8 cellular contexts compared by ENCODE assay signal in the genomic region with DNA sequence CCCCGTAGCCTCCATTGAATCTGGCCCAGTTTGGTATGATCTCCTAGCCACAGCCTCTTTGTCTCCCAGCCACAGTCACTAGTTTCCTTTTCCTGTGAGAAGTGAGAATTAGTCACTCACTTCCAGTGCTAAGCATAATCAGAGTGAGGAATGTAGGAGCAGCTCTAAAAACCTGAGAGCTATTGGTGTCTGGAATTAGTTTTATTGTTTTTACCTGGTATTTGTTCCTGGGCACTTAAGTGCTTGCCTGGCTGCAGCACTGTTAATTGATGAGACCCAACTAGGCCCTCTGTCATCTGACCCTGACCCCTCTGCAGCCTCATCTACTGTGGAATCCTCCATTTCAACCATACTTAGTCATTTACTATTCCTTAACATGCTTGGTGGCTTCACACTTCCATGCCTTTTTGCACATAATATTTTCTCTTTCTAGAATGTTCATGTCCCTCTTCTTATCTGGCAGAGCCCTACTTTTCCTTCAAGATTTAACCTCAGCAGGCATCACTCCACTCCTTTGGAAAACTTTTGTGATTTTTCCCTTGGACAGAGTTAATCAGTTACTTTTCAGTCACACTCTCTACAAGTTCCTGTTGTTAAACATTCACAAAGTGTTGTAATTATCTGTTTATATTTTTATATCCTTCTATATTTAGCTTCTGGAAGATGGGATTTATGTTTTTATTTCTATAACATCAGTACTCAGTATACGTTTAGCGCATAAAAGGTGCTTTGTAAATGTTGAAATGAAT. TPM values are rescaled to one million over a fixed set of nuclear protein-coding genes. Genes with fewer than 3 reads are reported as not detected.
A peak's percentile ranks its signal among the peaks of the same experiment; 100 is the strongest.
DNase-seq lines count a peak whose midpoint lies in the region; ATAC-seq and TF ChIP-seq lines count a peak whose summit lies in the region.

No MANE protein-coding gene starts in this region.

- H3K4me3 Mint-ChIP-seq in memory B cell: no peak overlapping the region

- POLR2A ChIA-PET in HCT116 (lab: Charles Lee): interaction anchor here (0.8 kb wide), 1 partner anchor 9 kb away, joined by 3 read pairs; no protein-coding TSS in a partner anchor

- TF ChIP-seq CTCF in HCT116 (IDR thresholded peaks at IDR 0.05 in 2 of 3, conservative IDR thresholded peaks at IDR 0.05 in 1 of 3; ENCODE audit: borderline replicate concordance in 1 of 3, insufficient read depth in 1 of 3, low read depth in 2 of 3, low read length in 2 of 3): no peak
- no peak for TF ChIP-seq CTCF in astrocyte of the cerebellum (IDR thresholded peaks at IDR 0.05; ENCODE audit: low read depth, low read length, missing control alignments)
- no peak for TF ChIP-seq CTCF in tibial nerve (IDR thresholded peaks at IDR 0.05)

- 74 to 82% methylated on average over 3 of the region's 3 CpGs for WGBS in tibial nerve, 2 donors

- H3K27me3 ChIP-seq in BLaER1 (no peaks in the 10 kb centered on the region), HCT116 (ENCODE audit: insufficient read depth, low read length) (no peaks in the 10 kb centered on the region), tibial nerve (no peaks in the 10 kb centered on the region)

- H3K27ac Mint-ChIP-seq in memory B cell: peak overlapping the region; percentile 1

- no peak overlapping the region for H2AFZ ChIP-seq in HCT116 (ENCODE audit: low read depth, low read length, poor library complexity, severe bottlenecking)

- no peak overlapping the region for H3K27ac ChIP-seq in BLaER1
- H3K27ac ChIP-seq in HCT116 (ENCODE audit: low read depth, low read length): no peak overlapping the region
- H3K27ac ChIP-seq in tibial nerve: peak overlapping the region in 2 of 4 donors; percentile 27 to 52

- RAD21 ChIA-PET in HCT116 (lab: Charles Lee; ENCODE audit: low non-redundant PET in 1 of 2, low total read pairs in 2 of 2, uncharacterized antibody in 2 of 2, unreplicated experiment in 2 of 2): no interaction called here

- no peaks in the 10 kb centered on the region for H3K9me3 ChIP-seq in BLaER1
- H3K9me3 ChIP-seq in HCT116 (ENCODE audit: control insufficient read depth in 1 of 2, insufficient read depth in 1 of 2, low read depth in 1 of 2, low read length in 2 of 2): no peaks in the 10 kb centered on the region
- no peaks in the 10 kb centered on the region for H3K9me3 ChIP-seq in tibial nerve

- in situ Hi-C loops in astrocyte of the cerebellum (cut with HindIII; ENCODE audit: low sequenced_read_pairs): no loop called here

- H4K20me1 ChIP-seq in BLaER1: no peaks in the 10 kb centered on the region
- no peaks in the 10 kb centered on the region; the same call in 1 of the 2 replicates for H4K20me1 ChIP-seq in HCT116 (ENCODE audit: insufficient read depth)

- TF ChIP-seq RAD21 in HCT116 (IDR thresholded peaks at IDR 0.05; ENCODE audit: low read depth): no peak

- DNase-seq in HCT116 (ENCODE audit: low read depth, low spot score) (no peak), astrocyte of the cerebellum (ENCODE audit: low read depth) (peak; percentile 49), memory B cell (ENCODE audit: low spot score in 2 of 2) (no peak), tibial nerve (ENCODE audit: low spot score in 2 of 2) (no peak)

- BruUV-seq in HCT116 (replicated peaks; lab: Mats Ljungman, UMichigan): no TSS peak

- H3K9ac ChIP-seq in BLaER1 (no peak overlapping the region), HCT116 (ENCODE audit: low read length) (no peak overlapping the region)

- no peaks in the 10 kb centered on the region for H3K36me3 Mint-ChIP-seq in memory B cell

- H3K36me3 ChIP-seq in BLaER1 (no peaks in the 10 kb centered on the region), HCT116 (ENCODE audit: control insufficient read depth in 1 of 2, insufficient read depth in 2 of 2, low read length in 2 of 2) (no peaks in the 10 kb centered on the region), tibial nerve (no peaks in the 10 kb centered on the region)

- peaks cover 33% of the 10 kb centered on the region for H3K4me1 Mint-ChIP-seq in memory B cell

- no peaks in the 10 kb centered on the region for H3K9me2 ChIP-seq in HCT116 (ENCODE audit: insufficient read depth)

- peaks cover 71% of the 10 kb centered on the region for H3K79me2 ChIP-seq in HCT116 (ENCODE audit: insufficient read depth, low read length)

- H3K27me3 Mint-ChIP-seq in memory B cell: no peaks in the 10 kb centered on the region

- H3K9me3 Mint-ChIP-seq in memory B cell: no peaks in the 10 kb centered on the region

- H3K4me2 ChIP-seq in BLaER1: peak overlapping the region; percentile 11; the same call in 1 of the 2 replicates
- H3K4me2 ChIP-seq in HCT116 (ENCODE audit: low read length): peak overlapping the region; percentile 30; the same call in 1 of the 2 replicates

- TF ChIP-seq POLR2A in HCT116 (IDR thresholded peaks at IDR 0.05; ENCODE audit: borderline replicate concordance, extremely low read depth, insufficient read depth, insufficient read length): no peak
- no peak for TF ChIP-seq POLR2A in tibial nerve (IDR thresholded peaks at IDR 0.05)

- peaks cover 20% of the 10 kb centered on the region for H3K4me1 ChIP-seq in BLaER1
- peaks cover 8 to 14% of the 10 kb centered on the region in 2 experiments for H3K4me1 ChIP-seq in HCT116 (ENCODE audit: control insufficient read depth in 1 of 2, insufficient read depth in 2 of 2, low read length in 2 of 2)
- peaks cover 0 to 75% (median 50%) of the 10 kb centered on the region in 4 donors for H3K4me1 ChIP-seq in tibial nerve

- ATAC-seq in HCT116 (peak; percentile 52), memory B cell (ENCODE audit: low read depth) (no peak), GM21526 (IDR thresholded peaks at IDR 0.05; ENCODE audit: low FRiP score, unreplicated experiment) (no peak), GM21423 (IDR thresholded peaks at IDR 0.05; ENCODE audit: unreplicated experiment) (no peak), GM18517 (IDR thresholded peaks at IDR 0.05; ENCODE audit: unreplicated experiment) (no peak)

- intact Hi-C loops in HCT116 (cut with micrococcal nuclease): no loop called here

- CTCF ChIA-PET in HCT116 (lab: Charles Lee): interaction anchor here (1.6 kb wide), 1 partner anchor 14 kb away, joined by 3 read pairs; no protein-coding TSS in a partner anchor

- TF ChIP-seq EP300 in tibial nerve (IDR thresholded peaks at IDR 0.05): no peak

- H3K4me3 ChIP-seq in BLaER1 (no peak overlapping the region), HCT116 (replicated peaks in 1 of 2; ENCODE audit: low read depth in 1 of 2, low read length in 2 of 2) (no peak overlapping the region), astrocyte of the cerebellum (ENCODE audit: low read depth, low read length) (no peak overlapping the region), tibial nerve (no peak overlapping the region)

TF ChIP-seq in HCT116, 20 proteins besides CTCF, POLR2A, EP300 and RAD21 (continues in another document):
- TF ChIP-seq ELF1 (IDR thresholded peaks at IDR 0.05; ENCODE audit: borderline replicate concordance, low read depth): no peak
- TF ChIP-seq EGR1 (IDR thresholded peaks at IDR 0.05; ENCODE audit: low read depth): no peak
- TF ChIP-seq FOSL1 (IDR thresholded peaks at IDR 0.05; ENCODE audit: low read depth): no peak
- TF ChIP-seq ZNF274 (IDR thresholded peaks at IDR 0.05; ENCODE audit: low read depth, low read length): no peak
- TF ChIP-seq, protein P1, sequence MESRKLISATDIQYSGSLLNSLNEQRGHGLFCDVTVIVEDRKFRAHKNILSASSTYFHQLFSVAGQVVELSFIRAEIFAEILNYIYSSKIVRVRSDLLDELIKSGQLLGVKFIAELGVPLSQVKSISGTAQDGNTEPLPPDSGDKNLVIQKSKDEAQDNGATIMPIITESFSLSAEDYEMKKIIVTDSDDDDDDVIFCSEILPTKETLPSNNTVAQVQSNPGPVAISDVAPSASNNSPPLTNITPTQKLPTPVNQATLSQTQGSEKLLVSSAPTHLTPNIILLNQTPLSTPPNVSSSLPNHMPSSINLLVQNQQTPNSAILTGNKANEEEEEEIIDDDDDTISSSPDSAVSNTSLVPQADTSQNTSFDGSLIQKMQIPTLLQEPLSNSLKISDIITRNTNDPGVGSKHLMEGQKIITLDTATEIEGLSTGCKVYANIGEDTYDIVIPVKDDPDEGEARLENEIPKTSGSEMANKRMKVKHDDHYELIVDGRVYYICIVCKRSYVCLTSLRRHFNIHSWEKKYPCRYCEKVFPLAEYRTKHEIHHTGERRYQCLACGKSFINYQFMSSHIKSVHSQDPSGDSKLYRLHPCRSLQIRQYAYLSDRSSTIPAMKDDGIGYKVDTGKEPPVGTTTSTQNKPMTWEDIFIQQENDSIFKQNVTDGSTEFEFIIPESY (IDR thresholded peaks at IDR 0.05; ENCODE audit: extremely low read depth, insufficient replicate concordance, low read length): no peak
- TF ChIP-seq POLR2AphosphoS5 (IDR thresholded peaks at IDR 0.05; ENCODE audit: low read depth, low read length): no peak
- no peak for TF ChIP-seq CBX3 (IDR thresholded peaks at IDR 0.05; ENCODE audit: low read depth)
- no peak for TF ChIP-seq CEBPB (IDR thresholded peaks at IDR 0.05; ENCODE audit: low read depth)
- no peak for TF ChIP-seq TCF7L2 (IDR thresholded peaks at IDR 0.05; ENCODE audit: borderline replicate concordance, extremely low read depth, insufficient read depth, insufficient read length)
- no peak for TF ChIP-seq EZH2phosphoT487 (IDR thresholded peaks at IDR 0.05; ENCODE audit: borderline replicate concordance)
- no peak for TF ChIP-seq JUND (IDR thresholded peaks at IDR 0.05)
- TF ChIP-seq SRF (IDR thresholded peaks at IDR 0.05; ENCODE audit: low read depth): no peak
- no peak for TF ChIP-seq SIN3A (IDR thresholded peaks at IDR 0.05; ENCODE audit: low read depth)
- no peak for TF ChIP-seq MAX (IDR thresholded peaks at IDR 0.05)
- TF ChIP-seq, protein P2, sequence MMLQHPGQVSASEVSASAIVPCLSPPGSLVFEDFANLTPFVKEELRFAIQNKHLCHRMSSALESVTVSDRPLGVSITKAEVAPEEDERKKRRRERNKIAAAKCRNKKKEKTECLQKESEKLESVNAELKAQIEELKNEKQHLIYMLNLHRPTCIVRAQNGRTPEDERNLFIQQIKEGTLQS (IDR thresholded peaks at IDR 0.05): no peak
- no peak for TF ChIP-seq YY1 (IDR thresholded peaks at IDR 0.05; ENCODE audit: extremely low read depth, insufficient replicate concordance, low read depth, low read length)
- no peak for TF ChIP-seq SP1 (IDR thresholded peaks at IDR 0.05; ENCODE audit: low read depth)

RNA-seq across cellular contexts. Expression of gene PDE8A, which starts 48.8 kb away (rescaled TPM):
- total RNA-seq in HCT116 (2021; ENCODE audit: unreplicated experiment): 37.8 TPM
- 21.4 and 22.0 TPM in 2 replicates for polyA plus RNA-seq in HCT116 (2012)
- 100 to 1,000 TPM in 1 of 4 donors, 10 to 100 TPM in 3; 49.4 to 108 (median 64.3) TPM for total RNA-seq in tibial nerve
